In the genomic region with DNA sequence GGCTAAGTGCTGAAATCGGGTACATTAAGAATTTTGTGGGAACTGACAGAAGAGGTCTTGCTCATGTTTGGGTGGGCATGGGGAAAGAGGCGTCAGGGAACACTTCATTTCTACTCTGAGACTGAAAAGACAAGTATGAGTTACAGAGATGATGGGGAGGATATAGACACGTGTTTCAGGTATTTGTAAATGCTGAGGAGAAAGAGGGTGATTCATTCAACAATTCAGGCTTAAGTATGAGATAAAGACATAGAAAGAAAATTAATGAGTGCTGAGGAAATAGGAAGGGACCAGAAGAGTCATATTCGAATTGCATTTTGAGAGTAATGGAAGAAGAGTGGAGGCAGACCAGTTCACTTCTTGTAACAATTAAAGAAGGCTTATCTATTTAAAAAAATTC, we compare ENCODE assay signal across 18 cellular contexts.
A peak's percentile ranks its signal among the peaks of the same experiment; 100 is the strongest.
DNase-seq lines count a peak whose midpoint lies in the region; ATAC-seq, FAIRE-seq and TF ChIP-seq lines count a peak whose summit lies in the region.
"Had no signal": no experiment of that assay in that cellular context is flagged by ENCODE, and none has a peak within 500 bp of the region (broad histone marks: within the 10 kb centered on the region; RNA-seq: fewer than 3 reads in every experiment).

No MANE protein-coding gene starts in this region.

- 0 out of 2 replicates have a peak, but pooled peaks cover 3% of the 10 kb centered on the region for H3K36me3 ChIP-seq in GM23248 (ENCODE audit: low read depth)
- H3K36me3 ChIP-seq in bronchial epithelial cell (ENCODE audit: control insufficient read depth, insufficient read depth, low read length): no peaks in the 10 kb centered on the region
- H3K36me3 ChIP-seq in mesendoderm (ENCODE audit: control insufficient read depth, insufficient read depth, low read length): no peaks in the 10 kb centered on the region

- H3K4me3 ChIP-seq in GM23248: no peak overlapping the region
- no peak overlapping the region for H3K4me3 ChIP-seq in bronchial epithelial cell (ENCODE audit: low read depth, low read length)
- H3K4me3 ChIP-seq in mesendoderm (ENCODE audit: low read length): no peak overlapping the region

- peaks cover 22% of the 10 kb centered on the region for H3K36me3 Mint-ChIP-seq in memory B cell

- H3K4me1 Mint-ChIP-seq in memory B cell: peaks cover 7% of the 10 kb centered on the region

- H3K9ac ChIP-seq in GM23248: no peak overlapping the region
- no peak overlapping the region for H3K9ac ChIP-seq in mesendoderm (ENCODE audit: low read length)

- DNase-seq in GM23248: peak; percentile 35
- DNase-seq in RKO (ENCODE audit: low spot score): peak; percentile 13
- peak; percentile 43 for DNase-seq in bronchial epithelial cell (ENCODE audit: low read depth)
- no peak for DNase-seq in memory B cell (ENCODE audit: low spot score in 2 of 2)
- DNase-seq in mesendoderm: no peak
- no peak for DNase-seq in retina
- no peak for DNase-seq in ureter (ENCODE audit: low spot score)
- DNase-seq: ACHN; CD4-positive, alpha-beta memory T cell; DND-41; H7; KBM-7; NCI-H1048; NCI-H146; NCI-H2227 treated with DMSO at 0.1 percent for 48 hours; NCI-H526 treated with DMSO at 0.1 percent for 48 hours had no signal

- no peak for FAIRE-seq in bronchial epithelial cell (lab: Jason Lieb, UNC)

- H3K23ac ChIP-seq in mesendoderm (ENCODE audit: low read length): no peak overlapping the region

- no peak overlapping the region for H3K56ac ChIP-seq in mesendoderm (ENCODE audit: low read length)

- no peaks in the 10 kb centered on the region for H3K27me3 Mint-ChIP-seq in memory B cell
- H3K27me3 Mint-ChIP-seq: B cell; CD4-positive, alpha-beta memory T cell had no signal

- H3K79me2 ChIP-seq in GM23248 (ENCODE audit: insufficient read depth) (no peaks in the 10 kb centered on the region), mesendoderm (ENCODE audit: control insufficient read depth, insufficient read depth, low read length) (no peaks in the 10 kb centered on the region)

- H3K9me3 Mint-ChIP-seq in memory B cell: peaks cover 3% of the 10 kb centered on the region
- H3K9me3 Mint-ChIP-seq: CD4-positive, alpha-beta memory T cell had no signal

- H2BK15ac ChIP-seq in mesendoderm (replicated peaks; ENCODE audit: low read depth): no peak overlapping the region

- H3F3A ChIP-seq in GM23248 (ENCODE audit: insufficient read depth): no peaks in the 10 kb centered on the region

- no peaks in the 10 kb centered on the region; the same call in 1 of the 2 replicates for H3K9me2 ChIP-seq in GM23248 (ENCODE audit: insufficient read depth)

- no peak overlapping the region for H2AK5ac ChIP-seq in mesendoderm (ENCODE audit: low read length)

- no peak overlapping the region for H3K4me3 Mint-ChIP-seq in memory B cell
- H3K4me3 Mint-ChIP-seq: B cell; CD4-positive, alpha-beta memory T cell had no signal

- H3K27me3 ChIP-seq in GM23248 (replicated peaks; ENCODE audit: insufficient read depth): no peaks in the 10 kb centered on the region
- H3K27me3 ChIP-seq in bronchial epithelial cell (ENCODE audit: control insufficient read depth, insufficient read depth, low read length): no peaks in the 10 kb centered on the region
- no peaks in the 10 kb centered on the region for H3K27me3 ChIP-seq in mesendoderm (ENCODE audit: insufficient read depth, low read length, poor library complexity)

- no peaks in the 10 kb centered on the region for H3K9me3 ChIP-seq in GM23248 (ENCODE audit: low read depth)

- peak overlapping the region; percentile 10 for H3K27ac Mint-ChIP-seq in memory B cell
- H3K27ac Mint-ChIP-seq: B cell had no signal

- in situ Hi-C loops in GM23248 (cut with MboI): no loop called here

- 74% methylated on average over 4 of the region's 4 CpGs for WGBS in GM23248 (ENCODE audit: low coverage in 1 of 2, low lambda C conversion rate in 2 of 2, missing lambda C conversion rate in 2 of 2), 2 experiments
- no CpG with 5 or more reads among the region's 4 CpGs for WGBS in mesendoderm (ENCODE audit: extremely low coverage, insufficient coverage, low lambda C conversion rate)

- H3K27ac ChIP-seq in GM23248 (no peak overlapping the region), mesendoderm (ENCODE audit: low read depth, low read length) (no peak overlapping the region)

- H3K4me2 ChIP-seq in GM23248 (ENCODE audit: unreplicated experiment) (no peak overlapping the region), mesendoderm (ENCODE audit: low read length) (no peak overlapping the region)

- H2BK120ac ChIP-seq in mesendoderm (ENCODE audit: low read depth, low read length): no peak overlapping the region

- no peaks in the 10 kb centered on the region for H3K4me1 ChIP-seq in GM23248 (ENCODE audit: insufficient read depth)
- no peaks in the 10 kb centered on the region for H3K4me1 ChIP-seq in mesendoderm (ENCODE audit: control insufficient read depth, low read depth, low read length)

- no peak overlapping the region for H4K8ac ChIP-seq in mesendoderm (ENCODE audit: low read depth, low read length)

- H2AFZ ChIP-seq in GM23248: no peak overlapping the region

- TF ChIP-seq CTCF in bronchial epithelial cell (IDR thresholded peaks at IDR 0.05; ENCODE audit: insufficient read depth, low read length, severe bottlenecking): no peak

- H3K18ac ChIP-seq in mesendoderm (ENCODE audit: low read length): no peak overlapping the region

- H3K4ac ChIP-seq in mesendoderm (ENCODE audit: low read depth, low read length): no peak overlapping the region

- H2BK5ac ChIP-seq in mesendoderm (ENCODE audit: low read length): no peak overlapping the region

- H4K20me1 ChIP-seq in GM23248 (ENCODE audit: insufficient read depth): no peaks in the 10 kb centered on the region

- no peaks in the 10 kb centered on the region for H3K79me1 ChIP-seq in mesendoderm (ENCODE audit: low read length)

- no peak overlapping the region for H4K5ac ChIP-seq in mesendoderm (ENCODE audit: low read length)

- ATAC-seq in memory B cell (ENCODE audit: low read depth) (no peak), HG03039 (IDR thresholded peaks at IDR 0.05; ENCODE audit: unreplicated experiment) (no peak)

Comparison
In these comparisons a context has a peak if more than half of its experiments do, and no peak if none do; other contexts are left out.
1. DNase-seq: peak in GM23248 (single experiment), RKO (single experiment) and bronchial epithelial cell (single experiment); none in memory B cell (0 of 2), mesendoderm (single experiment), retina (single experiment) and ureter (single experiment).